27 cellular contexts compared by ENCODE assay signal in genomic region chr3:133812872-133813271, GRCh38. TPM values are rescaled to one million over a fixed set of nuclear protein-coding genes. Genes with fewer than 3 reads are reported as not detected.
DNase-seq lines count a peak whose midpoint lies in the region; ATAC-seq and TF ChIP-seq lines count a peak whose summit lies in the region.
"Had no signal": no experiment of that assay in that cellular context is flagged by ENCODE, and none has a peak within 500 bp of the region (broad histone marks: within the 10 kb centered on the region; RNA-seq: fewer than 3 reads in every experiment).

No MANE protein-coding gene starts in this region.

- no peak for TF ChIP-seq POLR2A in tibial nerve (IDR thresholded peaks at IDR 0.05)

- no peaks in the 10 kb centered on the region for H3K4me1 ChIP-seq in tibial nerve
- H3K4me1 ChIP-seq: esophagus muscularis mucosa, upper lobe of right lung had no signal

- peak overlapping the region; percentile 1 for H3K27ac Mint-ChIP-seq in activated CD4-positive, alpha-beta memory T cell treated with anti-CD3 and anti-CD28 coated beads for 36 hours
- H3K27ac Mint-ChIP-seq in activated CD4-positive, alpha-beta memory T cell treated with anti-CD3 and anti-CD28 coated beads, Interleukin-2, amount 10 ng/mL, durations not matched to agents 7 days and 5 days = no peak overlapping the region
- peak overlapping the region; percentile 10 for H3K27ac Mint-ChIP-seq in nephron progenitor cell
- H3K27ac Mint-ChIP-seq: B cell; T-helper 2 cell treated with Interferon-gamma antibody and Interleukin-4, amounts not matched to agents 5 μg/mL and 100 μg/mL, for 36 hours had no signal

- CTCF ChIA-PET in activated CD4-positive, alpha-beta memory T cell treated with anti-CD3 and anti-CD28 coated beads for 36 hours (lab: Charles Lee) = no interaction called here
- CTCF ChIA-PET in activated CD4-positive, alpha-beta memory T cell treated with anti-CD3 and anti-CD28 coated beads, Interleukin-2, amount 10 ng/mL, durations not matched to agents 7 days and 5 days (lab: Charles Lee) = no interaction called here

- POLR2A ChIA-PET in activated CD4-positive, alpha-beta memory T cell treated with anti-CD3 and anti-CD28 coated beads for 36 hours (lab: Charles Lee) = no interaction called here
- POLR2A ChIA-PET in activated CD4-positive, alpha-beta memory T cell treated with anti-CD3 and anti-CD28 coated beads, Interleukin-2, amount 10 ng/mL, durations not matched to agents 7 days and 5 days (lab: Charles Lee) = no interaction called here

- no peak overlapping the region for H3K27ac ChIP-seq in tibial nerve
- H3K27ac ChIP-seq: esophagus muscularis mucosa, upper lobe of right lung, VCaP had no signal

- no peak for DNase-seq in activated CD4-positive, alpha-beta memory T cell treated with anti-CD3 and anti-CD28 coated beads for 36 hours
- no peak for DNase-seq in activated CD4-positive, alpha-beta memory T cell treated with anti-CD3 and anti-CD28 coated beads, Interleukin-2, amount 10 ng/mL, durations not matched to agents 7 days and 5 days
- DNase-seq in HCEC 1CT = peak; percentile 3
- DNase-seq in cerebellar cortex (ENCODE audit: low spot score) = peak; percentile 12
- DNase-seq in nephron progenitor cell = no peak
- no peak for DNase-seq in tibial nerve (ENCODE audit: low spot score in 2 of 2)
- no peak for DNase-seq in NCI-H774 (lab: John Stamatoyannopoulos, UW)
- DNase-seq: 8988T; activated CD4-positive, alpha-beta T cell treated with anti-CD3 and anti-CD28 coated beads for 48 hours; activated effector memory CD4-positive, alpha-beta T cell treated with Interleukin-2 at 50 U/mL for 16 hours; cortex of kidney; mucosa of descending colon; NCI-H1092; NCI-H2029 treated with DMSO at 0.1 percent for 48 hours; NCI-H345; OCI-M1; posterior cingulate gyrus; stimulated activated CD4-positive, alpha-beta T cell treated with anti-CD3 and anti-CD28 coated beads, Interleukin-15, amount 100 ng/mL, for 24 hours; upper lobe of right lung had no signal

- no peak for TF ChIP-seq EP300 in tibial nerve (IDR thresholded peaks at IDR 0.05)

- peaks cover 0 to 88% (median 5%) of the 10 kb centered on the region in 3 donors for H3K36me3 ChIP-seq in tibial nerve

- H3K4me1 Mint-ChIP-seq in activated CD4-positive, alpha-beta memory T cell treated with anti-CD3 and anti-CD28 coated beads for 36 hours (ENCODE audit: low read depth) = peaks cover 32% of the 10 kb centered on the region
- peaks cover 19% of the 10 kb centered on the region for H3K4me1 Mint-ChIP-seq in activated CD4-positive, alpha-beta memory T cell treated with anti-CD3 and anti-CD28 coated beads, Interleukin-2, amount 10 ng/mL, durations not matched to agents 7 days and 5 days
- H3K4me1 Mint-ChIP-seq in nephron progenitor cell = peaks cover 5% of the 10 kb centered on the region
- H3K4me1 Mint-ChIP-seq: B cell, neural crest cell had no signal

- TF ChIP-seq CTCF in nephron progenitor cell (IDR thresholded peaks at IDR 0.05) (no peak), tibial nerve (IDR thresholded peaks at IDR 0.05) (no peak)

- H3K9me3 Mint-ChIP-seq in activated CD4-positive, alpha-beta memory T cell treated with anti-CD3 and anti-CD28 coated beads for 36 hours = no peaks in the 10 kb centered on the region
- no peaks in the 10 kb centered on the region for H3K9me3 Mint-ChIP-seq in activated CD4-positive, alpha-beta memory T cell treated with anti-CD3 and anti-CD28 coated beads, Interleukin-2, amount 10 ng/mL, durations not matched to agents 7 days and 5 days
- no peaks in the 10 kb centered on the region for H3K9me3 Mint-ChIP-seq in nephron progenitor cell
- H3K9me3 Mint-ChIP-seq: neural crest cell; T-helper 2 cell treated with Interferon-gamma antibody and Interleukin-4, amounts not matched to agents 5 μg/mL and 100 μg/mL, for 36 hours had no signal

- WGBS in tibial nerve, 2 donors = 65 to 71% methylated on average over 1 of the region's 1 CpG

- H3K27me3 Mint-ChIP-seq in activated CD4-positive, alpha-beta memory T cell treated with anti-CD3 and anti-CD28 coated beads for 36 hours = no peaks in the 10 kb centered on the region
- no peaks in the 10 kb centered on the region for H3K27me3 Mint-ChIP-seq in activated CD4-positive, alpha-beta memory T cell treated with anti-CD3 and anti-CD28 coated beads, Interleukin-2, amount 10 ng/mL, durations not matched to agents 7 days and 5 days
- no peaks in the 10 kb centered on the region for H3K27me3 Mint-ChIP-seq in nephron progenitor cell (ENCODE audit: low read depth, poor library complexity)
- H3K27me3 Mint-ChIP-seq: B cell had no signal

- H3K36me3 Mint-ChIP-seq in activated CD4-positive, alpha-beta memory T cell treated with anti-CD3 and anti-CD28 coated beads for 36 hours = peaks cover 52% of the 10 kb centered on the region
- peaks cover 53% of the 10 kb centered on the region for H3K36me3 Mint-ChIP-seq in activated CD4-positive, alpha-beta memory T cell treated with anti-CD3 and anti-CD28 coated beads, Interleukin-2, amount 10 ng/mL, durations not matched to agents 7 days and 5 days (ENCODE audit: low read depth)
- peaks cover 55% of the 10 kb centered on the region for H3K36me3 Mint-ChIP-seq in nephron progenitor cell (ENCODE audit: low read depth)

- intact Hi-C loops in activated CD4-positive, alpha-beta memory T cell treated with anti-CD3 and anti-CD28 coated beads for 36 hours (cut with micrococcal nuclease) = no loop called here

- ATAC-seq in GM18502 (IDR thresholded peaks at IDR 0.05; ENCODE audit: poor library complexity, unreplicated experiment) = no peak
- ATAC-seq: mucosa of descending colon, sciatic nerve, SK-N-SH treated with all-trans-retinoic acid at 6 μM for 48 hours, upper lobe of right lung had no signal

- no peaks in the 10 kb centered on the region for H3K9me3 ChIP-seq in tibial nerve
- H3K9me3 ChIP-seq: esophagus muscularis mucosa, mucosa of descending colon, upper lobe of right lung had no signal

- H3K4me3 ChIP-seq in tibial nerve = no peak overlapping the region
- H3K4me3 ChIP-seq: esophagus muscularis mucosa, mucosa of descending colon, upper lobe of right lung had no signal

- no peaks in the 10 kb centered on the region for H3K27me3 ChIP-seq in tibial nerve
- H3K27me3 ChIP-seq: esophagus muscularis mucosa, upper lobe of right lung had no signal

- H3K4me3 Mint-ChIP-seq in activated CD4-positive, alpha-beta memory T cell treated with anti-CD3 and anti-CD28 coated beads for 36 hours = no peak overlapping the region
- H3K4me3 Mint-ChIP-seq in activated CD4-positive, alpha-beta memory T cell treated with anti-CD3 and anti-CD28 coated beads, Interleukin-2, amount 10 ng/mL, durations not matched to agents 7 days and 5 days = no peak overlapping the region
- no peak overlapping the region for H3K4me3 Mint-ChIP-seq in nephron progenitor cell
- H3K4me3 Mint-ChIP-seq: B cell; neural crest cell; T-helper 2 cell treated with Interferon-gamma antibody and Interleukin-4, amounts not matched to agents 5 μg/mL and 100 μg/mL, for 36 hours had no signal

RNA-seq across cellular contexts. Expression of gene SRPRB, which starts 7.3 kb away (rescaled TPM):
- total RNA-seq in activated CD4-positive, alpha-beta memory T cell treated with anti-CD3 and anti-CD28 coated beads for 36 hours = 10 to 100 TPM; 65.7 to 66.7 TPM
- total RNA-seq in activated CD4-positive, alpha-beta memory T cell treated with anti-CD3 and anti-CD28 coated beads, Interleukin-2, amount 10 ng/mL, durations not matched to agents 7 days and 5 days = 10 to 100 TPM; 44.5 to 46.8 TPM
- 10 to 100 TPM; 14.3 to 19.7 (median 18.0) TPM for total RNA-seq in tibial nerve

Comparison
In these comparisons a context has a peak if more than half of its experiments do, and no peak if none do; other contexts are left out.
1. DNase-seq: peak in HCEC 1CT (single experiment) and cerebellar cortex (single experiment); none in activated CD4-positive, alpha-beta memory T cell treated with anti-CD3 and anti-CD28 coated beads for 36 hours (single experiment), activated CD4-positive, alpha-beta memory T cell treated with anti-CD3 and anti-CD28 coated beads, Interleukin-2, amount 10 ng/mL, durations not matched to agents 7 days and 5 days (single experiment), nephron progenitor cell (single experiment), tibial nerve (0 of 2) and NCI-H774 (single experiment).